1 cellular context compared by ENCODE assay signal in genomic region chr15:79451361-79451999, GRCh38.
TF ChIP-seq lines count a peak whose summit lies in the region.

No MANE protein-coding gene starts in this region.

TF ChIP-seq in GM23338, 12 proteins besides CTCF, POLR2A, EP300 and RAD21:
- TF ChIP-seq ZNF462 (CRISPR knock-in tag; IDR thresholded peaks at IDR 0.05) (no peak), ETS1 (IDR thresholded peaks at IDR 0.05) (no peak), STAT1 (IDR thresholded peaks at IDR 0.05; ENCODE audit: unreplicated experiment) (no peak), ZNF331 (CRISPR knock-in tag; IDR thresholded peaks at IDR 0.05; ENCODE audit: low read depth) (no peak), CREB1 (CRISPR knock-in tag; IDR thresholded peaks at IDR 0.05; ENCODE audit: low read depth) (no peak), EZH2phosphoT487 (IDR thresholded peaks at IDR 0.05; ENCODE audit: unreplicated experiment) (no peak), JUNB (IDR thresholded peaks at IDR 0.05; ENCODE audit: unreplicated experiment) (no peak), POLR2AphosphoS5 (IDR thresholded peaks at IDR 0.05; ENCODE audit: low read depth) (no peak), EZH2 (IDR thresholded peaks at IDR 0.05; ENCODE audit: low read depth, unreplicated experiment) (no peak), REST (IDR thresholded peaks at IDR 0.05; ENCODE audit: unreplicated experiment) (no peak), ZNF114 (CRISPR knock-in tag; IDR thresholded peaks at IDR 0.05) (no peak), NANOG (IDR thresholded peaks at IDR 0.05; ENCODE audit: borderline replicate concordance) (no peak)
